10 cellular contexts compared by ENCODE assay signal in genomic region chr2:10863837-10864236, GRCh38. TPM values are rescaled to one million over a fixed set of nuclear protein-coding genes. Genes with fewer than 3 reads are reported as not detected.
DNase-seq lines count a peak whose midpoint lies in the region; ATAC-seq, FAIRE-seq and TF ChIP-seq lines count a peak whose summit lies in the region.
"Had no signal": no experiment of that assay in that cellular context is flagged by ENCODE, and none has a peak within 500 bp of the region (broad histone marks: within the 10 kb centered on the region; RNA-seq: fewer than 3 reads in every experiment).

No MANE protein-coding gene starts in this region.

- WGBS in right lobe of liver (ENCODE audit: insufficient coverage, low coverage, low lambda C conversion rate, missing lambda C conversion rate): 33% methylated on average over 5 of the region's 8 CpGs
- WGBS in HepG2 (ENCODE audit: low lambda C conversion rate): 45% methylated on average over 8 of the region's 8 CpGs

- peak in 1 of 3 donors; percentile 28 for DNase-seq in right lobe of liver
- DNase-seq in HepG2 (ENCODE audit: low spot score): no peak
- no peak for DNase-seq in T-helper 17 cell
- DNase-seq in upper lobe of right lung: no peak
- no peak for DNase-seq in iPS-NIHi11 (ENCODE audit: low spot score)
- no peak for DNase-seq in H54 (ENCODE audit: insufficient read length, low spot score)
- DNase-seq in activated CD4-positive, alpha-beta T cell treated with anti-CD3 and anti-CD28 coated beads for 4 hours: no peak

- H2AFZ ChIP-seq in HepG2 (ENCODE audit: low read length): no peak overlapping the region

- H3K27me3 ChIP-seq in right lobe of liver (no peaks in the 10 kb centered on the region), HepG2 (ENCODE audit: control insufficient read depth in 1 of 2, insufficient read depth in 2 of 2, low read length in 2 of 2) (peaks cover 11 to 90% of the 10 kb centered on the region in 2 experiments; a peak in 4 of 5 replicates), upper lobe of right lung (peaks cover 18% of the 10 kb centered on the region)

- H3K79me2 ChIP-seq in HepG2 (ENCODE audit: insufficient read depth, low read length): no peaks in the 10 kb centered on the region

- FAIRE-seq in HepG2 (lab: Jason Lieb, UNC) (no peak), H54 (lab: Jason Lieb, UNC) (no peak)

- TF ChIP-seq RAD21 in HepG2 (CRISPR knock-in tag; IDR thresholded peaks at IDR 0.05): no peak

- BruUV-seq in HepG2 (replicated peaks; lab: Mats Ljungman, UMichigan): no TSS peak

- POLR2A ChIA-PET in HepG2 (lab: Yijun Ruan, JAX): no interaction called here

- H3K36me3 ChIP-seq in right lobe of liver: no peaks in the 10 kb centered on the region
- H3K36me3 ChIP-seq in HepG2 (replicated peaks in 1 of 2; ENCODE audit: control insufficient read depth in 1 of 2, insufficient read depth in 2 of 2, low read length in 2 of 2): no peaks in the 10 kb centered on the region
- H3K36me3 ChIP-seq in upper lobe of right lung: no peaks in the 10 kb centered on the region

- ATAC-seq in right lobe of liver (peak; percentile 43 to 80 (median 66)), HepG2 (no peak), HG03064 (IDR thresholded peaks at IDR 0.05; ENCODE audit: low read depth, unreplicated experiment) (peak; percentile 64), T-helper 17 cell (peak; percentile 31), upper lobe of right lung (peak; percentile 93)

- no peak for TF ChIP-seq CTCF in right lobe of liver (IDR thresholded peaks at IDR 0.05)
- TF ChIP-seq CTCF in HepG2 (CRISPR knock-in tag; IDR thresholded peaks at IDR 0.05): no peak
- no peak for TF ChIP-seq CTCF in upper lobe of right lung (IDR thresholded peaks at IDR 0.05)

- no peak for TF ChIP-seq EP300 in HepG2 (IDR thresholded peaks at IDR 0.05; ENCODE audit: low read depth in 2 of 2, low read length in 2 of 2)
- no peak for TF ChIP-seq EP300 in HepG2 (CRISPR knock-in tag; IDR thresholded peaks at IDR 0.05; ENCODE audit: borderline replicate concordance)

- intact Hi-C loops in right lobe of liver (cut with DNase I) (no loop called here), HepG2 (cut with micrococcal nuclease; ENCODE audit: unreplicated experiment) (no loop called here), upper lobe of right lung (cut with DNase I) (no loop called here)

- H3K9me3 ChIP-seq in right lobe of liver (no peaks in the 10 kb centered on the region), HepG2 (ENCODE audit: low read length) (no peaks in the 10 kb centered on the region), T-helper 17 cell (ENCODE audit: control insufficient read depth, low read length, poor library complexity, severe bottlenecking) (no peaks in the 10 kb centered on the region), upper lobe of right lung (no peaks in the 10 kb centered on the region)

- no peak overlapping the region for H3K27ac Mint-ChIP-seq in T-helper 17 cell
- H3K27ac Mint-ChIP-seq: activated naive CD8-positive, alpha-beta T cell had no signal

- H3K4me1 ChIP-seq in right lobe of liver: no peaks in the 10 kb centered on the region
- H3K4me1 ChIP-seq in HepG2 (ENCODE audit: insufficient read depth, low read length): no peaks in the 10 kb centered on the region
- H3K4me1 ChIP-seq in upper lobe of right lung: peaks cover 9% of the 10 kb centered on the region

- in situ Hi-C loops in HepG2 (cut with HindIII; ENCODE audit: extremely low pct_ligation_motif_present, low pct_unique_long_range_greater_than_20kb): no loop called here

- peaks cover 26% of the 10 kb centered on the region for H3K4me1 Mint-ChIP-seq in T-helper 17 cell

- no peaks in the 10 kb centered on the region for H4K20me1 ChIP-seq in HepG2 (ENCODE audit: insufficient read depth, low read length)

- CTCF ChIA-PET in HepG2 (lab: Yijun Ruan, JAX; ENCODE audit: low intra/inter-chr PET ratio, low total read pairs): interaction anchor here (0.8 kb wide), 1 partner anchor 36 kb away, joined by 3 read pairs; no protein-coding TSS in a partner anchor

- H3K4me3 Mint-ChIP-seq in T-helper 17 cell: peak overlapping the region; percentile 49

- H3K27ac ChIP-seq in right lobe of liver (no peak overlapping the region), HepG2 (ENCODE audit: extremely low read length, insufficient read depth, low read length) (no peak overlapping the region), upper lobe of right lung (no peak overlapping the region)

- H3K4me3 ChIP-seq in right lobe of liver (no peak overlapping the region), HepG2 (replicated peaks in 1 of 3; ENCODE audit: insufficient read depth in 1 of 3, low read depth in 2 of 3, low read length in 3 of 3) (no peak overlapping the region), upper lobe of right lung (no peak overlapping the region)

- peaks cover 7% of the 10 kb centered on the region for H3K36me3 Mint-ChIP-seq in T-helper 17 cell (ENCODE audit: low read depth)
- H3K36me3 Mint-ChIP-seq: activated naive CD8-positive, alpha-beta T cell had no signal

- no peak overlapping the region for H3K9ac ChIP-seq in HepG2 (ENCODE audit: insufficient read depth, low read depth, low read length)

- TF ChIP-seq POLR2A in right lobe of liver (IDR thresholded peaks at IDR 0.05): no peak
- no peak for TF ChIP-seq POLR2A in HepG2 (IDR thresholded peaks at IDR 0.05; ENCODE audit: insufficient read depth in 1 of 2, low read depth in 2 of 2, low read length in 2 of 2)
- no peak for TF ChIP-seq POLR2A in H54 (IDR thresholded peaks at IDR 0.05; ENCODE audit: low read depth, low read length)

- H3K4me2 ChIP-seq in HepG2 (ENCODE audit: low read depth, low read length): no peak overlapping the region

- H3K27me3 Mint-ChIP-seq in T-helper 17 cell: peaks cover 29% of the 10 kb centered on the region

TF ChIP-seq in HepG2, 621 proteins besides CTCF, POLR2A, EP300 and RAD21 (continues in another document):
- no peak for TF ChIP-seq ZNF282 (IDR thresholded peaks at IDR 0.05; ENCODE audit: partially characterized antibody)

RNA-seq across cellular contexts. Expression of gene KCNF1, which starts 47.9 kb away (rescaled TPM):
- total RNA-seq in right lobe of liver: not detected
- total RNA-seq in HepG2 (2016; rRNA removed; fragmentation: Illumina TruSeq; extraction: Trizol): 0.09 and 0.15 TPM in 2 replicates
- not detected in 2 replicates for total RNA-seq in HepG2 (2016; cell fraction: cytosol; rRNA removed; fragmentation: Illumina TruSeq; extraction: Trizol; ENCODE audit: low read depth)
- 0.24 TPM in 1 of 2 replicates, not detected in the other for total RNA-seq in HepG2 (2016; cell fraction: insoluble cytoplasmic fraction; rRNA removed; fragmentation: Illumina TruSeq; extraction: Trizol)
- 0.09 and 0.17 TPM in 2 replicates for total RNA-seq in HepG2 (2016; cell fraction: membrane; rRNA removed; fragmentation: Illumina TruSeq; extraction: Trizol)
- total RNA-seq in HepG2 (2016; cell fraction: nucleus; rRNA removed; fragmentation: Illumina TruSeq; extraction: Trizol): 0.22 TPM in 1 of 2 replicates, not detected in the other
- polyA plus RNA-seq in HepG2 (2011; rRNA removed): 0.12 and 0.17 TPM in 2 replicates
- 0.09 and 0.19 TPM in 2 replicates for polyA plus RNA-seq in HepG2 (2011; cell fraction: cytosol; rRNA removed)
- polyA plus RNA-seq in HepG2 (2011; cell fraction: nucleus; rRNA removed): 0.14 and 0.16 TPM in 2 replicates
- 0.05 TPM in 1 of 2 replicates, not detected in the other for polyA plus RNA-seq in HepG2 (2012)
- 0.07 and 0.10 TPM in 2 replicates for polyA plus RNA-seq in HepG2 (2016; cell fraction: cytosol; fragmentation: Illumina TruSeq; extraction: Trizol; ENCODE audit: low read depth)
- polyA plus RNA-seq in HepG2 (2016; cell fraction: insoluble cytoplasmic fraction; fragmentation: Illumina TruSeq; extraction: Trizol; ENCODE audit: low read depth): 0.13 TPM in 2 replicates
- 0.15 and 0.18 TPM in 2 replicates for polyA plus RNA-seq in HepG2 (2016; cell fraction: membrane; fragmentation: Illumina TruSeq; extraction: Trizol; ENCODE audit: low read depth)
- 0.33 and 0.39 TPM in 2 replicates for polyA plus RNA-seq in HepG2 (2016; cell fraction: nucleus; fragmentation: Illumina TruSeq; extraction: Trizol; ENCODE audit: insufficient read depth, low read depth)
- polyA minus RNA-seq in HepG2 (2011; rRNA and poly(A)+ RNA removed; ENCODE audit: low replicate concordance): 0.18 TPM in 1 of 2 replicates, not detected in the other
- polyA minus RNA-seq in HepG2 (2011; cell fraction: cytosol; rRNA and poly(A)+ RNA removed): 0.26 TPM in 1 of 2 replicates, not detected in the other
- polyA minus RNA-seq in HepG2 (2011; cell fraction: nucleus; rRNA and poly(A)+ RNA removed): not detected in 2 replicates
- not detected for total RNA-seq in T-helper 17 cell
- 0.17 TPM for total RNA-seq in upper lobe of right lung
- polyA plus RNA-seq: BJ had no signal

RNA-seq across cellular contexts. Expression of gene PDIA6, which starts 51.3 kb away (rescaled TPM):
- total RNA-seq in right lobe of liver: 100 to 1,000 TPM; 141 to 232 (median 191) TPM
- 318 and 642 TPM in 2 replicates for total RNA-seq in HepG2 (2016; rRNA removed; fragmentation: Illumina TruSeq; extraction: Trizol)
- total RNA-seq in HepG2 (2016; cell fraction: cytosol; rRNA removed; fragmentation: Illumina TruSeq; extraction: Trizol; ENCODE audit: low read depth): 56.1 and 61.3 TPM in 2 replicates
- total RNA-seq in HepG2 (2016; cell fraction: insoluble cytoplasmic fraction; rRNA removed; fragmentation: Illumina TruSeq; extraction: Trizol): 300 and 675 TPM in 2 replicates
- total RNA-seq in HepG2 (2016; cell fraction: membrane; rRNA removed; fragmentation: Illumina TruSeq; extraction: Trizol): 124 and 135 TPM in 2 replicates
- 502 and 568 TPM in 2 replicates for total RNA-seq in HepG2 (2016; cell fraction: nucleus; rRNA removed; fragmentation: Illumina TruSeq; extraction: Trizol)
- 418 and 586 TPM in 2 replicates for polyA plus RNA-seq in HepG2 (2011; rRNA removed)
- polyA plus RNA-seq in HepG2 (2011; cell fraction: cytosol; rRNA removed): 484 and 553 TPM in 2 replicates
- 135 and 158 TPM in 2 replicates for polyA plus RNA-seq in HepG2 (2011; cell fraction: nucleus; rRNA removed)
- polyA plus RNA-seq in HepG2 (2012): 484 and 600 TPM in 2 replicates
- 61.3 and 65.3 TPM in 2 replicates for polyA plus RNA-seq in HepG2 (2016; cell fraction: cytosol; fragmentation: Illumina TruSeq; extraction: Trizol; ENCODE audit: low read depth)
- 289 and 301 TPM in 2 replicates for polyA plus RNA-seq in HepG2 (2016; cell fraction: insoluble cytoplasmic fraction; fragmentation: Illumina TruSeq; extraction: Trizol; ENCODE audit: low read depth)
- 102 and 106 TPM in 2 replicates for polyA plus RNA-seq in HepG2 (2016; cell fraction: membrane; fragmentation: Illumina TruSeq; extraction: Trizol; ENCODE audit: low read depth)
- 690 and 757 TPM in 2 replicates for polyA plus RNA-seq in HepG2 (2016; cell fraction: nucleus; fragmentation: Illumina TruSeq; extraction: Trizol; ENCODE audit: insufficient read depth, low read depth)
- polyA minus RNA-seq in HepG2 (2011; rRNA and poly(A)+ RNA removed; ENCODE audit: low replicate concordance): 87.6 and 158 TPM in 2 replicates
- 230 and 245 TPM in 2 replicates for polyA minus RNA-seq in HepG2 (2011; cell fraction: cytosol; rRNA and poly(A)+ RNA removed)
- polyA minus RNA-seq in HepG2 (2011; cell fraction: nucleus; rRNA and poly(A)+ RNA removed): 115 and 127 TPM in 2 replicates
- total RNA-seq in T-helper 17 cell: 10 to 100 TPM; 53.3 to 57.4 TPM
- 180 TPM for total RNA-seq in upper lobe of right lung
